In genomic region chr17:74823176-74823495, GRCh38 we compare ENCODE assay signal across 16 cellular contexts. TPM values are rescaled to one million over a fixed set of nuclear protein-coding genes. Genes with fewer than 3 reads are reported as not detected.
DNase-seq lines count a peak whose midpoint lies in the region; ATAC-seq and TF ChIP-seq lines count a peak whose summit lies in the region.
"Had no signal": no experiment of that assay in that cellular context is flagged by ENCODE, and none has a peak within 500 bp of the region (broad histone marks: within the 10 kb centered on the region; RNA-seq: fewer than 3 reads in every experiment).

No MANE protein-coding gene starts in this region.

- H3K9me3 Mint-ChIP-seq in brain = no peaks in the 10 kb centered on the region

- peak; percentile 32 for ATAC-seq in left ventricle myocardium superior
- ATAC-seq: K562 had no signal

- no peaks in the 10 kb centered on the region for H3K27me3 Mint-ChIP-seq in brain

- no peaks in the 10 kb centered on the region for H3K36me3 ChIP-seq in Peyer's patch

- DNase-seq in DMS 273 (lab: John Stamatoyannopoulos, UW; ENCODE audit: unreplicated experiment) (peak; percentile 53), DMS 273 treated with DMSO at 0.1 percent for 48 hours (lab: John Stamatoyannopoulos, UW) (no peak), left ventricle myocardium superior (no peak), mucosa of gallbladder (ENCODE audit: low spot score) (no peak), AG08396 (ENCODE audit: low spot score) (no peak), Peyer's patch (no peak)
- DNase-seq: COR-L47, DMS53, NCI-H1092, NCI-H1694, NCI-H748 treated with DMSO at 0.1 percent for 48 hours had no signal

- H3K27ac ChIP-seq in temporal lobe (ENCODE audit: low read depth, low read length) (peak overlapping the region; percentile 75), Peyer's patch (no peak overlapping the region)
- H3K27ac ChIP-seq: 22Rv1, C4-2B had no signal

- no peaks in the 10 kb centered on the region for H3K9me3 ChIP-seq in Peyer's patch

- peak overlapping the region; percentile 83 to 95 (median 88) for H3K27ac Mint-ChIP-seq in brain

- intact Hi-C loops in left ventricle myocardium superior (cut with micrococcal nuclease) = no loop called here

- no peak overlapping the region for H3K4me3 ChIP-seq in Peyer's patch
- H3K4me3 ChIP-seq: K562 had no signal

- peak overlapping the region in 4 of 5 experiments; percentile 27 to 57 (median 41) for H3K4me3 Mint-ChIP-seq in brain

- peaks cover 12% of the 10 kb centered on the region for H3K36me3 Mint-ChIP-seq in brain

- TF ChIP-seq POLR2A in Peyer's patch (IDR thresholded peaks at IDR 0.05) = no peak

- no peak for TF ChIP-seq CTCF in brain (conservative IDR thresholded peaks at IDR 0.05)
- TF ChIP-seq CTCF in Peyer's patch (IDR thresholded peaks at IDR 0.05) = no peak

- no peaks in the 10 kb centered on the region for H3K27me3 ChIP-seq in Peyer's patch

- no peaks in the 10 kb centered on the region for H3K4me1 ChIP-seq in Peyer's patch

- H3K4me1 Mint-ChIP-seq in brain = peaks cover 81% of the 10 kb centered on the region

RNA-seq across cellular contexts. Expression of gene GRIN2C, which starts 36.5 kb away (rescaled TPM):
- polyA plus RNA-seq in brain (ENCODE audit: insufficient read depth, low read depth, low replicate concordance) = 10.0 TPM
- total RNA-seq in left ventricle myocardium superior = 0.52 TPM
- 0.98 TPM for total RNA-seq in temporal lobe
- total RNA-seq in mucosa of gallbladder = 0.43 TPM
- total RNA-seq in Peyer's patch = 1 to 10 TPM in 1 of 4 donors, under 1 TPM in 1, not detected in 2; 0.13 to 2.7 TPM

RNA-seq across cellular contexts. Expression of gene NAT9, which starts 47.0 kb away (rescaled TPM):
- polyA plus RNA-seq in brain (ENCODE audit: insufficient read depth, low read depth, low replicate concordance) = 24.8 TPM
- total RNA-seq in left ventricle myocardium superior = 21.1 TPM
- 12.5 TPM for total RNA-seq in temporal lobe
- total RNA-seq in mucosa of gallbladder = 43.7 TPM
- 10 to 100 TPM; 23.1 to 85.0 (median 37.4) TPM for total RNA-seq in Peyer's patch

RNA-seq across cellular contexts. Expression of gene FDXR, which starts 49.7 kb away (rescaled TPM):
- 16.7 TPM for polyA plus RNA-seq in brain (ENCODE audit: insufficient read depth, low read depth, low replicate concordance)
- 4.5 TPM for total RNA-seq in left ventricle myocardium superior
- total RNA-seq in temporal lobe = 3.2 TPM
- 9.3 TPM for total RNA-seq in mucosa of gallbladder
- total RNA-seq in Peyer's patch = 10 to 100 TPM in 3 of 4 donors, 1 to 10 TPM in 1; 1.7 to 16.1 (median 13.1) TPM
